1 cellular context compared by ENCODE assay signal in the genomic region with DNA sequence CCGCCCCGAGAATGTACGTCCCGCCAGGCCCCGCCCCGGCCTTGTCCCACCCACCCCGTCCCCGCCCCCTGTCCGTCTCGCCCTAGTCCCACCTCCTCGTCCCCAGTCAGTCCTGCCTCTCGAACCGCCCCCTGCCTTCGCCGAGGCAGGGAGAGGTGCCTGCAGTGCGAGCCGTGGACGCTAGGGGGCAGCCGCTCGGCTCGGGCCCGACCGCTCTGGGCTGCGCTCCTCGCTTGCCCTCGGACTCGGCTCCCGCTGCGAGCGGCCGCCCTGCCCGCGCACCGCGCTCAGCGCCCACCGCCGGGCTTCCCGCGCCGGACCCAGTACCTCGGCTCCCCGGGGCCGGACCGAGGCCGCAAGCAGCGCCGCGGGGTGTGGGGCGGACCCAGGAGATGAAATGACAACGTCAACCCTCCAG.
TF ChIP-seq lines count a peak whose summit lies in the region.

TSS of gene VPS4A (plus strand) at position 236 of the 418 bp plus-strand sequence. CDS start at position 398, 162 bp downstream.

TF ChIP-seq in A549, 52 proteins besides CTCF, POLR2A, EP300 and RAD21 (continued from another document):
- TF ChIP-seq PBX3 (IDR thresholded peaks at IDR 0.05) = 0 out of 2 replicates have a peak, but pooled peaks have one; percentile 30
- no peak for TF ChIP-seq TFCP2L1 (CRISPR knock-in tag; IDR thresholded peaks at IDR 0.05)
- TF ChIP-seq BHLHE40 (IDR thresholded peaks at IDR 0.05; ENCODE audit: low read depth, low read length) = no peak
- no peak for TF ChIP-seq NPAS2 (CRISPR knock-in tag; IDR thresholded peaks at IDR 0.05; ENCODE audit: borderline replicate concordance)
- peak; percentile 81; the same call in 1 of the 2 replicates for TF ChIP-seq PHF8 (IDR thresholded peaks at IDR 0.05; ENCODE audit: borderline replicate concordance, low read depth)
